Comparison of ENCODE assay signal across 16 cellular contexts in the genomic region with DNA sequence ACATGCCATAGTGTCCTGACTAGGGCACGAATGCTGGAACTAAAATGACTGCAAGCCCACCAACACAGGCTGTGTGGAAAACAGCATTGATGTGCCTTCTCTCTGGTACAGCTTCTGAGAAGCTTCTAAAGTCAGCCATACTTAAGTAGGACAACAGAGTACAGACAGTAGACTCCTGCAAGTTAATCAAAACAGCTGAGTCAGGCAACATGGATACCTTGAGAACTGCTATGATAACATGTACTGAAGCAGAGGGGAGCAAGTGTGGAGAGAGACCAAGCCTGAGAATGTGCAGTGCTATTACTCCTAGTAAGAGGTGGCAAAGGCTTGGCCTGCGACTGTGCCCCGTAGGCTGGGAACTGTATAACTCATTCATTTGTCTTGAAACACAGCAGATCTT. TPM values are rescaled to one million over a fixed set of nuclear protein-coding genes. Genes with fewer than 3 reads are reported as not detected.
DNase-seq lines count a peak whose midpoint lies in the region; ATAC-seq, FAIRE-seq and TF ChIP-seq lines count a peak whose summit lies in the region.
"Had no signal": no experiment of that assay in that cellular context is flagged by ENCODE, and none has a peak within 500 bp of the region (broad histone marks: within the 10 kb centered on the region; RNA-seq: fewer than 3 reads in every experiment).

No MANE protein-coding gene starts in this region.

- TF ChIP-seq RAD21 in H1 (IDR thresholded peaks at IDR 0.05 in 1 of 2, conservative IDR thresholded peaks at IDR 0.05 in 1 of 2; ENCODE audit: low read depth in 2 of 2, low read length in 2 of 2), result no peak

- no peak overlapping the region for H3K23ac ChIP-seq in H1 (ENCODE audit: insufficient read length)

- in situ Hi-C loops in gastrocnemius medialis (cut with MboI; ENCODE audit: low sequenced_read_pairs in 4 of 4), result loop anchor here in 1 of 4 donors (25.0 kb wide), 1 partner anchor 343 kb away; a partner anchor contains a TSS

- H3K36me3 ChIP-seq in SK-N-MC (ENCODE audit: insufficient read depth, low read length) (peaks cover 22% of the 10 kb centered on the region), H1 (ENCODE audit: control insufficient read depth in 2 of 4, insufficient read depth in 4 of 4, low read length in 3 of 4) (peaks cover 0 to 11% (median 3%) of the 10 kb centered on the region in 4 experiments; a peak in 4 of 8 replicates), gastrocnemius medialis (no peaks in the 10 kb centered on the region), spleen (peaks cover 0 to 13% (median 0%) of the 10 kb centered on the region in 6 donors)
- H3K36me3 ChIP-seq: gastroesophageal sphincter, Peyer's patch, tibial nerve had no signal

- no peak overlapping the region for H3K18ac ChIP-seq in H1 (ENCODE audit: extremely low read depth, low read length)

- H3K23me2 ChIP-seq in H1 (ENCODE audit: low read depth, low read length), result peaks cover 7% of the 10 kb centered on the region

- H3K9me3 ChIP-seq in SK-N-MC (ENCODE audit: low read depth, low read length), result no peaks in the 10 kb centered on the region
- no peaks in the 10 kb centered on the region for H3K9me3 ChIP-seq in H1 (ENCODE audit: insufficient read depth in 2 of 2, low read depth in 1 of 2, low read length in 1 of 2)
- H3K9me3 ChIP-seq in gastrocnemius medialis, result no peaks in the 10 kb centered on the region
- H3K9me3 ChIP-seq in spleen, result no peaks in the 10 kb centered on the region
- H3K9me3 ChIP-seq: gastroesophageal sphincter, Peyer's patch, tibial nerve had no signal

- H3K9me3 Mint-ChIP-seq in activated CD4-positive, alpha-beta T cell treated with anti-CD3 and anti-CD28 coated beads, Interleukin-2, amount 10 ng/mL, durations not matched to agents 24 days and 14 days, result no peaks in the 10 kb centered on the region
- no peaks in the 10 kb centered on the region for H3K9me3 Mint-ChIP-seq in activated CD4-positive, alpha-beta T cell treated with anti-CD3 and anti-CD28 coated beads, Interleukin-2, amount 10 ng/mL, durations not matched to agents 7 days and 5 days

- peaks cover 33% of the 10 kb centered on the region for H3K4me1 Mint-ChIP-seq in activated CD4-positive, alpha-beta T cell treated with anti-CD3 and anti-CD28 coated beads, Interleukin-2, amount 10 ng/mL, durations not matched to agents 24 days and 14 days
- peaks cover 44% of the 10 kb centered on the region for H3K4me1 Mint-ChIP-seq in activated CD4-positive, alpha-beta T cell treated with anti-CD3 and anti-CD28 coated beads, Interleukin-2, amount 10 ng/mL, durations not matched to agents 7 days and 5 days

- H2BK5ac ChIP-seq in H1 (ENCODE audit: low read depth, low read length), result no peak overlapping the region

- H2BK15ac ChIP-seq in H1 (ENCODE audit: low read length), result no peak overlapping the region

- no peaks in the 10 kb centered on the region for H3K27me3 Mint-ChIP-seq in activated CD4-positive, alpha-beta T cell treated with anti-CD3 and anti-CD28 coated beads, Interleukin-2, amount 10 ng/mL, durations not matched to agents 24 days and 14 days
- no peaks in the 10 kb centered on the region for H3K27me3 Mint-ChIP-seq in activated CD4-positive, alpha-beta T cell treated with anti-CD3 and anti-CD28 coated beads, Interleukin-2, amount 10 ng/mL, durations not matched to agents 7 days and 5 days

- H3K4ac ChIP-seq in H1 (replicated peaks; ENCODE audit: insufficient read length, low read depth, low read length), result peak overlapping the region; percentile 51

- no peak overlapping the region for H3K4me2 ChIP-seq in H1 (ENCODE audit: insufficient read depth in 1 of 2, low read depth in 2 of 2, low read length in 2 of 2)

- H4K8ac ChIP-seq in H1 (ENCODE audit: extremely low read depth, insufficient read depth, low read length), result no peak overlapping the region

- peaks cover 0 to 6% (median 5%) of the 10 kb centered on the region in 4 experiments; a peak in 4 of 7 replicates for H3K4me1 ChIP-seq in H1 (replicated peaks in 1 of 4; ENCODE audit: control insufficient read depth in 3 of 4, insufficient read depth in 4 of 4, low read length in 3 of 4)
- peaks cover 61 to 68% of the 10 kb centered on the region in 2 donors for H3K4me1 ChIP-seq in gastrocnemius medialis
- H3K4me1 ChIP-seq in spleen, result peaks cover 20 to 86% (median 50%) of the 10 kb centered on the region in 6 donors

- peaks cover 1 to 7% of the 10 kb centered on the region in 2 experiments for H4K20me1 ChIP-seq in H1 (replicated peaks in 1 of 2; ENCODE audit: control insufficient read depth in 1 of 2, insufficient read depth in 2 of 2, low read length in 2 of 2)

- H3K4me3 ChIP-seq in SK-N-MC, result peak overlapping the region; percentile 45
- H3K4me3 ChIP-seq in H1 (ENCODE audit: extremely low read depth in 1 of 4, insufficient read depth in 2 of 4, low read depth in 3 of 4, low read length in 4 of 4), result no peak overlapping the region
- H3K4me3 ChIP-seq in gastrocnemius medialis, result no peak overlapping the region
- no peak overlapping the region for H3K4me3 ChIP-seq in spleen
- H3K4me3 ChIP-seq: Peyer's patch, skin epidermis, tibial nerve had no signal

- H2BK20ac ChIP-seq in H1 (ENCODE audit: low read length), result no peak overlapping the region

- FAIRE-seq in H1 (lab: Jason Lieb, UNC), result no peak
- FAIRE-seq: A204.1 had no signal

- TF ChIP-seq CTCF in H1 (IDR thresholded peaks at IDR 0.05; ENCODE audit: control extremely low read depth in 1 of 3, insufficient read depth in 1 of 3, low read depth in 1 of 3, low read length in 3 of 3), result no peak
- no peak for TF ChIP-seq CTCF in gastrocnemius medialis (IDR thresholded peaks at IDR 0.05 in 4 of 5, conservative IDR thresholded peaks at IDR 0.05 in 1 of 5)
- TF ChIP-seq CTCF in spleen (IDR thresholded peaks at IDR 0.05 in 8 of 11, conservative IDR thresholded peaks at IDR 0.05 in 3 of 11), result no peak

- no peak overlapping the region for H3K14ac ChIP-seq in H1 (ENCODE audit: insufficient read length)

- H2BK12ac ChIP-seq in H1 (ENCODE audit: low read depth, low read length), result no peak overlapping the region

- TF ChIP-seq EP300 in H1 (IDR thresholded peaks at IDR 0.05; ENCODE audit: borderline replicate concordance in 1 of 2, low read depth in 2 of 2, low read length in 2 of 2), result no peak

- POLR2A ChIA-PET in activated CD4-positive, alpha-beta T cell treated with anti-CD3 and anti-CD28 coated beads, Interleukin-2, amount 10 ng/mL, durations not matched to agents 7 days and 5 days (lab: Charles Lee), result no interaction called here
- POLR2A ChIA-PET in H1 (lab: Charles Lee; ENCODE audit: partially characterized antibody), result no interaction called here

- H3K27me3 ChIP-seq in H1 (replicated peaks in 1 of 4; ENCODE audit: control insufficient read depth in 3 of 4, extremely low read depth in 1 of 4, insufficient read depth in 3 of 4, low read length in 3 of 4), result no peaks in the 10 kb centered on the region; a peak in 1 of 7 replicates
- H3K27me3 ChIP-seq in gastrocnemius medialis, result no peaks in the 10 kb centered on the region
- no peaks in the 10 kb centered on the region for H3K27me3 ChIP-seq in spleen (replicated peaks in 1 of 7)
- H3K27me3 ChIP-seq: gastroesophageal sphincter, Peyer's patch, tibial nerve had no signal

- H2BK120ac ChIP-seq in H1 (replicated peaks; ENCODE audit: low read depth, low read length), result no peak overlapping the region

- peaks cover 9 to 61% of the 10 kb centered on the region in 2 experiments for H3K79me2 ChIP-seq in H1 (ENCODE audit: control insufficient read depth in 1 of 2, insufficient read depth in 2 of 2, low read length in 2 of 2)

- no peak for TF ChIP-seq POLR2A in H1 (IDR thresholded peaks at IDR 0.05; ENCODE audit: control extremely low read depth in 1 of 2, low read depth in 2 of 2, low read length in 2 of 2)
- no peak for TF ChIP-seq POLR2A in gastrocnemius medialis (IDR thresholded peaks at IDR 0.05)
- no peak for TF ChIP-seq POLR2A in spleen (IDR thresholded peaks at IDR 0.05)

- H3K79me1 ChIP-seq in H1 (ENCODE audit: low read depth, low read length), result peaks cover 8% of the 10 kb centered on the region

- 95% methylated on average over 3 of the region's 3 CpGs; no CpG with 5 or more reads in 1 of the 2 experiments for WGBS in H1 (ENCODE audit: extremely low coverage in 1 of 2, insufficient coverage in 1 of 2, insufficient read length in 1 of 2, insufficient replicate concordance in 2 of 2, low coverage in 1 of 2, low lambda C conversion rate in 2 of 2, missing lambda C conversion rate in 1 of 2), 2 experiments
- WGBS in spleen, 5 donors, result 93 to 99% (median 98%) methylated on average over 3 of the region's 3 CpGs

- no peak overlapping the region for H4K91ac ChIP-seq in H1 (replicated peaks; ENCODE audit: insufficient read length, low read length)

- H3K56ac ChIP-seq in H1 (replicated peaks; ENCODE audit: insufficient read length, low read depth, low read length), result no peak overlapping the region

- H3K27ac Mint-ChIP-seq in activated CD4-positive, alpha-beta T cell treated with anti-CD3 and anti-CD28 coated beads, Interleukin-2, amount 10 ng/mL, durations not matched to agents 24 days and 14 days, result peak overlapping the region; percentile 53
- no peak overlapping the region for H3K27ac Mint-ChIP-seq in activated CD4-positive, alpha-beta T cell treated with anti-CD3 and anti-CD28 coated beads, Interleukin-2, amount 10 ng/mL, durations not matched to agents 7 days and 5 days

- H3K36me3 Mint-ChIP-seq in activated CD4-positive, alpha-beta T cell treated with anti-CD3 and anti-CD28 coated beads, Interleukin-2, amount 10 ng/mL, durations not matched to agents 24 days and 14 days (ENCODE audit: low read depth), result peaks cover 15% of the 10 kb centered on the region
- peaks cover 6% of the 10 kb centered on the region for H3K36me3 Mint-ChIP-seq in activated CD4-positive, alpha-beta T cell treated with anti-CD3 and anti-CD28 coated beads, Interleukin-2, amount 10 ng/mL, durations not matched to agents 7 days and 5 days (ENCODE audit: low read depth)

- CTCF ChIA-PET in activated CD4-positive, alpha-beta T cell treated with anti-CD3 and anti-CD28 coated beads, Interleukin-2, amount 10 ng/mL, durations not matched to agents 7 days and 5 days (lab: Charles Lee), result interaction anchor here (0.6 to 0.7 kb wide), 2 partner anchors 62 to 240 kb away, joined by 3 read pairs; no protein-coding TSS in a partner anchor
- CTCF ChIA-PET in H1 (lab: Charles Lee; ENCODE audit: partially characterized antibody), result no interaction called here

- no peak overlapping the region for H4K5ac ChIP-seq in H1 (ENCODE audit: insufficient read length, low read depth, low read length)

- H3K9ac ChIP-seq in SK-N-MC (ENCODE audit: insufficient read length) (no peak overlapping the region), H1 (replicated peaks in 1 of 4; ENCODE audit: extremely low read depth in 1 of 4, low read depth in 3 of 4, low read length in 3 of 4) (no peak overlapping the region)

- H3K27ac ChIP-seq in SK-N-MC (0 out of 2 replicates have a peak overlapping the region, but pooled peaks have one; percentile 37), H1 (ENCODE audit: low read depth, low read length) (no peak overlapping the region), gastrocnemius medialis (peak overlapping the region in 3 of 4 donors; percentile 22 to 99 (median 37)), spleen (no peak overlapping the region)
- H3K27ac ChIP-seq: gastroesophageal sphincter, Peyer's patch, skin epidermis had no signal

- DNase-seq in activated CD4-positive, alpha-beta T cell treated with anti-CD3 and anti-CD28 coated beads, Interleukin-2, amount 10 ng/mL, durations not matched to agents 24 days and 14 days, result peak; percentile 43
- DNase-seq in activated CD4-positive, alpha-beta T cell treated with anti-CD3 and anti-CD28 coated beads, Interleukin-2, amount 10 ng/mL, durations not matched to agents 7 days and 5 days, result no peak
- no peak for DNase-seq in SK-N-MC (ENCODE audit: low read depth, low spot score)
- no peak for DNase-seq in H1 (ENCODE audit: low read depth in 1 of 2, low spot score in 2 of 2)
- DNase-seq in gastrocnemius medialis, result no peak
- no peak for DNase-seq in spleen
- DNase-seq in stimulated activated CD4-positive, alpha-beta T cell treated with anti-CD3 and anti-CD28 coated beads, Interleukin-2, amount 100 ng/mL, for 48 hours, result no peak
- DNase-seq: DMS153, kidney glomerular epithelial cell, NCI-H446 treated with DMSO at 0.1 percent for 48 hours, Peyer's patch had no signal

- intact Hi-C loops in activated CD4-positive, alpha-beta T cell treated with anti-CD3 and anti-CD28 coated beads, Interleukin-2, amount 10 ng/mL, durations not matched to agents 24 days and 14 days (cut with micrococcal nuclease), result no loop called here
- intact Hi-C loops in gastrocnemius medialis (cut with DNase I; ENCODE audit: low total_unique reads) (loop anchor here (10.0 kb wide), 1 partner anchor 85 kb away; no protein-coding TSS in a partner anchor), spleen (cut with DNase I; ENCODE audit: low total_unique reads) (no loop called here)

- no peak overlapping the region for H2AK5ac ChIP-seq in H1 (ENCODE audit: low read depth, low read length)

- H2AFZ ChIP-seq in H1 (ENCODE audit: low read length), result no peak overlapping the region

- no peak for ATAC-seq in gastrocnemius medialis
- no peak for ATAC-seq in HG02852 (IDR thresholded peaks at IDR 0.05; ENCODE audit: unreplicated experiment)
- ATAC-seq: gastroesophageal sphincter had no signal

- H3K4me3 Mint-ChIP-seq in activated CD4-positive, alpha-beta T cell treated with anti-CD3 and anti-CD28 coated beads, Interleukin-2, amount 10 ng/mL, durations not matched to agents 24 days and 14 days, result peak overlapping the region; percentile 72
- no peak overlapping the region for H3K4me3 Mint-ChIP-seq in activated CD4-positive, alpha-beta T cell treated with anti-CD3 and anti-CD28 coated beads, Interleukin-2, amount 10 ng/mL, durations not matched to agents 7 days and 5 days

RNA-seq across cellular contexts. Expression of a gene that starts 2.5 kb away (rescaled TPM):
- 29.4 and 30.1 TPM in 2 replicates for total RNA-seq in activated CD4-positive, alpha-beta T cell treated with anti-CD3 and anti-CD28 coated beads, Interleukin-2, amount 10 ng/mL, durations not matched to agents 24 days and 14 days
- total RNA-seq in activated CD4-positive, alpha-beta T cell treated with anti-CD3 and anti-CD28 coated beads, Interleukin-2, amount 10 ng/mL, durations not matched to agents 7 days and 5 days, result 10 to 100 TPM; 16.8 to 19.5 TPM
- 39.0 and 40.0 TPM in 2 replicates for total RNA-seq in H1 (2021; fragmentation: NEBNext Ultra II Directional; extraction: Animal tissue kit (Norgen Biotek cat#: 25700))
- polyA plus RNA-seq in H1 (2011; rRNA removed) (18.1 and 35.0 TPM in 2 replicates), spleen (10 to 100 TPM; 15.3 to 27.1 (median 20.8) TPM)
- 30.3 TPM for polyA plus RNA-seq in H1 (2011; cell fraction: cytosol; rRNA removed)
- polyA plus RNA-seq in H1 (2011; cell fraction: nucleus; rRNA removed), result 7.9 TPM
- 24.3 to 34.8 TPM (median 27.8 TPM) in 4 replicates for polyA plus RNA-seq in H1 (2012, experiment 1 of 2)
- 8.2 TPM for polyA plus RNA-seq in H1 (2012, experiment 2 of 2)
- 37.3 TPM for polyA plus RNA-seq in H1 (2013, experiment 1 of 2)
- polyA plus RNA-seq in H1 (2013, experiment 2 of 2), result 37.4 TPM
- 15.7 and 19.3 TPM in 2 replicates for polyA minus RNA-seq in H1 (2011; rRNA and poly(A)+ RNA removed)
- polyA minus RNA-seq in H1 (2011; cell fraction: cytosol; rRNA and poly(A)+ RNA removed), result 12.9 TPM
- 14.7 TPM for polyA minus RNA-seq in H1 (2011; cell fraction: nucleus; rRNA and poly(A)+ RNA removed)
- total RNA-seq in gastrocnemius medialis (100 to 1,000 TPM in 1 of 4 donors, 10 to 100 TPM in 3; 59.8 to 115 (median 89.9) TPM), spleen (10 to 100 TPM; 19.1 to 35.5 (median 28.9) TPM)

RNA-seq across cellular contexts. Expression of a gene that starts 20.4 kb away (rescaled TPM):
- 0.33 and 0.45 TPM in 2 replicates for total RNA-seq in activated CD4-positive, alpha-beta T cell treated with anti-CD3 and anti-CD28 coated beads, Interleukin-2, amount 10 ng/mL, durations not matched to agents 24 days and 14 days
- total RNA-seq in activated CD4-positive, alpha-beta T cell treated with anti-CD3 and anti-CD28 coated beads, Interleukin-2, amount 10 ng/mL, durations not matched to agents 7 days and 5 days, result under 1 TPM; 0.12 to 0.35 TPM
- total RNA-seq in H1 (2021; fragmentation: NEBNext Ultra II Directional; extraction: Animal tissue kit (Norgen Biotek cat#: 25700)), result 0.65 TPM in 1 of 2 replicates, not detected in the other
- polyA plus RNA-seq in H1 (2011; rRNA removed), result 0.05 TPM in 1 of 2 replicates, not detected in the other
- polyA plus RNA-seq in H1 (2011; cell fraction: cytosol; rRNA removed), result 0.04 TPM
- polyA plus RNA-seq in H1 (2011; cell fraction: nucleus; rRNA removed), result 0.11 TPM
- polyA plus RNA-seq in H1 (2012, experiment 1 of 2), result not detected in 4 replicates
- not detected for polyA plus RNA-seq in H1 (2012, experiment 2 of 2)
- 0.12 TPM for polyA plus RNA-seq in H1 (2013, experiment 1 of 2)
- 0.18 TPM for polyA plus RNA-seq in H1 (2013, experiment 2 of 2)
- polyA minus RNA-seq in H1 (2011; rRNA and poly(A)+ RNA removed), result not detected in 2 replicates
- not detected for polyA minus RNA-seq in H1 (2011; cell fraction: cytosol; rRNA and poly(A)+ RNA removed)
- 0.50 TPM for polyA minus RNA-seq in H1 (2011; cell fraction: nucleus; rRNA and poly(A)+ RNA removed)
- total RNA-seq in gastrocnemius medialis, result under 1 TPM in 2 of 4 donors, not detected in 2; 0.17 to 0.87 TPM
- total RNA-seq in spleen, result 1 to 10 TPM in 1 of 7 donors, under 1 TPM in 6; 0.28 to 1.9 (median 0.44) TPM
- polyA plus RNA-seq in spleen, result under 1 TPM; 0.13 to 0.89 (median 0.16) TPM

Comparison
In these comparisons a context has a peak if more than half of its experiments do, and no peak if none do; other contexts are left out.
1. H3K27ac ChIP-seq: peak in SK-N-MC (single experiment) and gastrocnemius medialis (3 of 4); none in H1 (single experiment) and spleen (0 of 8).